1 cellular context compared by ENCODE assay signal in genomic region chr5:142314606-142315005, GRCh38.
A peak's percentile ranks its signal among the peaks of the same experiment; 100 is the strongest.
TF ChIP-seq lines count a peak whose summit lies in the region.

No MANE protein-coding gene starts in this region.

TF ChIP-seq in HepG2, 621 proteins besides CTCF, POLR2A, EP300 and RAD21 (continued from another document):
- TF ChIP-seq ZNF687 (CRISPR knock-in tag; IDR thresholded peaks at IDR 0.05): peak; percentile 53
- TF ChIP-seq AGO2 (optimal IDR thresholded peaks at IDR 0.05; ENCODE audit: low read depth, low read length): peak; percentile 87
- TF ChIP-seq SKIL (CRISPR knock-in tag; IDR thresholded peaks at IDR 0.05; ENCODE audit: borderline replicate concordance): no peak
